ENCODE assay signal across 8 cellular contexts in the genomic region with DNA sequence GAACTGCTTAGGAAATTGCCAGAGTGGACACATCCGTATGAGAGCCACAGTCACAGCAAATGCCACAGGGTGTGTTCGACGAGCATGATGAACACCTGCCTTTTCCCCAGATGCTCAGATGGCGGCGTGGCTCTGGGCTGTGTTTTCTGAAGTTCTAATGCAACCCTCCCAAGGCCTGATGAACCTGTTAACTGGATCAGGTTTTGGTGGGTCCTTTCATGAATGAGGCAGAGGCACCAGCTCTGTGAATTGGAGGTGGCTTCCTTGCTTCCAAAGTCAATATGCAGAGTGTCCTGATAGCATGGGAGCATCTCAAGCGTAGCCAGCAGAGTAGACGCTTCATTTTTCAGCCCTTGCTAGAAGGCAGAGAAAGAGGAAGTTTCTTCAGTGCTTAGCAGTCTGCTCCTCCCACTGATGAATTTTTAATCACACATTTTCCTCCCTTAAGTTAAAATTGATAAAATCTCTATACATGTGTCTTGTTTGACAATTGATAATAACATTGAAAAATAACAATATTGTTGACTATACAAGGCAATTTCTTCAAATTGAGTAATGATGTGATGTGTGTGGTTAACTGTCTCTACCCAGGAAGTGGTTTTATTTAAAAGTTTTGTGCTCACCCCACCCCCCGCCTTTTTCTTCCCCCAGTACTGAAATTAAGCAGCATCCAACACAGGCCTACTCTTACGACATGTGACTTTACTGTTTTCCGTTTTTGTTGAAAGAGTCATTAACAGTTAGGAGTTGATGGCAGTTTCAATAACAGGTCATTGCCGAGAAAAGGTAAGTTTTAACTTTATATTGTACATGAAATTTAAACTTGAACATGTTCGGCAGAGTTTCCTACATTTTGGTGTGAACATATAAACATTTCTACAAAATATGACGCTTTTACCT. TPM values are rescaled to one million over a fixed set of nuclear protein-coding genes. Genes with fewer than 3 reads are reported as not detected.
A peak's percentile ranks its signal among the peaks of the same experiment; 100 is the strongest.
DNase-seq lines count a peak whose midpoint lies in the region; ATAC-seq, FAIRE-seq and TF ChIP-seq lines count a peak whose summit lies in the region.
"Had no signal": no experiment of that assay in that cellular context is flagged by ENCODE, and none has a peak within 500 bp of the region (broad histone marks: within the 10 kb centered on the region; RNA-seq: fewer than 3 reads in every experiment).

A gene (plus strand): TSS at position 739 of the 900 bp plus-strand sequence.

- H3K4me3 Mint-ChIP-seq in T-helper 2 cell treated with Interferon-gamma antibody and Interleukin-4, amounts not matched to agents 5 μg/mL and 100 μg/mL, for 36 hours: peak within 1 kb of the TSS; percentile 81

- H2AFZ ChIP-seq in GM12878 (ENCODE audit: control insufficient read depth, low read depth, low read length): peak within 1 kb of the TSS; percentile 82

- H3K4me2 ChIP-seq in GM12878 (ENCODE audit: control insufficient read depth, insufficient read depth): peak within 1 kb of the TSS; percentile 94

- ATAC-seq in GM19328 (IDR thresholded peaks at IDR 0.05; ENCODE audit: unreplicated experiment): peak; percentile 87
- ATAC-seq in HG03139 (IDR thresholded peaks at IDR 0.05; ENCODE audit: unreplicated experiment): peak; percentile 87
- peak; percentile 86 for ATAC-seq in GM12878

- intact Hi-C loops in GM12878 (cut with micrococcal nuclease; ENCODE audit: unreplicated experiment): loop anchor here (1.0 kb wide), 1 partner anchor 12 kb away; no protein-coding TSS in a partner anchor

- peaks cover 25% of the 10 kb centered on the region for H3K36me3 Mint-ChIP-seq in T-helper 2 cell treated with Interferon-gamma antibody and Interleukin-4, amounts not matched to agents 5 μg/mL and 100 μg/mL, for 36 hours (ENCODE audit: low read depth)

- peak within 1 kb of the TSS; percentile 88 for H3K27ac ChIP-seq in GM12878 (ENCODE audit: control insufficient read depth, insufficient read depth)
- H3K27ac ChIP-seq: cardiac muscle cell had no signal

- peak within 1 kb of the TSS; percentile 74 for H3K4me3 ChIP-seq in GM12878
- H3K4me3 ChIP-seq: cardiac muscle cell had no signal

- no peaks in the 10 kb centered on the region for H3K36me3 ChIP-seq in GM12878 (ENCODE audit: control insufficient read depth in 2 of 2, insufficient read depth in 2 of 2, low read length in 1 of 2)
- H3K36me3 ChIP-seq: cardiac muscle cell had no signal

- RAD21 ChIA-PET in GM12878 (lab: Charles Lee; ENCODE audit: unreplicated experiment): interaction anchor here (0.8 to 5.8 kb wide), 16 partner anchors 9 to 132 kb away, joined by 3 to 91 read pairs (median 6); no protein-coding TSS in a partner anchor

- H3K9me3 Mint-ChIP-seq in T-helper 2 cell treated with Interferon-gamma antibody and Interleukin-4, amounts not matched to agents 5 μg/mL and 100 μg/mL, for 36 hours: peaks cover under 1% of the 10 kb centered on the region

- peaks cover 48% of the 10 kb centered on the region for H3K79me2 ChIP-seq in GM12878 (ENCODE audit: control insufficient read depth, insufficient read depth, low read length)

- SMC1A ChIA-PET in GM12878 (lab: Charles Lee; ENCODE audit: uncharacterized antibody, unreplicated experiment): interaction anchor here (0.6 to 10.8 kb wide), 24 partner anchors 8 to 130 kb away, joined by 3 to 148 read pairs (median 6); no protein-coding TSS in a partner anchor

- no peak for TF ChIP-seq RAD21 in GM12878 (IDR thresholded peaks at IDR 0.05; ENCODE audit: insufficient read depth, low read depth, low read length)

- H3K4me1 ChIP-seq in GM12878 (ENCODE audit: control insufficient read depth, insufficient read depth, low read length): peaks cover 10% of the 10 kb centered on the region

- no peaks in the 10 kb centered on the region for H3K27me3 ChIP-seq in GM12878 (replicated peaks in 1 of 2; ENCODE audit: control insufficient read depth in 2 of 2, insufficient read depth in 2 of 2, low read length in 1 of 2)
- H3K27me3 ChIP-seq: cardiac muscle cell had no signal

- TSS peak; percentile 89 for BruUV-seq in GM12878 (replicated peaks; lab: Mats Ljungman, UMichigan)

- H3K4me1 Mint-ChIP-seq in T-helper 2 cell treated with Interferon-gamma antibody and Interleukin-4, amounts not matched to agents 5 μg/mL and 100 μg/mL, for 36 hours (ENCODE audit: low read depth): peaks cover 34% of the 10 kb centered on the region

- H3K27ac Mint-ChIP-seq in T-helper 2 cell treated with Interferon-gamma antibody and Interleukin-4, amounts not matched to agents 5 μg/mL and 100 μg/mL, for 36 hours: peak within 1 kb of the TSS; percentile 98

- CTCF ChIA-PET in GM12878 (lab: Yijun Ruan, JAX): interaction anchor here (0.8 to 8.7 kb wide), 13 partner anchors 9 to 130 kb away, joined by 3 to 88 read pairs (median 6); no protein-coding TSS in a partner anchor

- peak; percentile 85 for TF ChIP-seq POLR2A in GM12878 (IDR thresholded peaks at IDR 0.05; ENCODE audit: low read depth, low read length)

- peak; percentile 44 to 71; a peak in 3 of 4 replicates for TF ChIP-seq EP300 in GM12878 (IDR thresholded peaks at IDR 0.05; ENCODE audit: borderline replicate concordance in 1 of 2, control insufficient read depth in 1 of 2, low read depth in 2 of 2, low read length in 2 of 2)

- POLR2A ChIA-PET in GM12878 (lab: Charles Lee): interaction anchor here (1.0 to 9.5 kb wide), 4 partner anchors 9 to 20 kb away, joined by 5 to 129 read pairs (median 8); no protein-coding TSS in a partner anchor

- TF ChIP-seq CTCF in GM12878 (IDR thresholded peaks at IDR 0.05 in 2 of 3, conservative IDR thresholded peaks at IDR 0.05 in 1 of 3; ENCODE audit: control insufficient read depth in 2 of 3, extremely low read depth in 1 of 3, insufficient read depth in 1 of 3, low read depth in 3 of 3, low read length in 3 of 3): no peak

- under 1% methylated on average over 13 of the region's 13 CpGs for WGBS in GM12878 (ENCODE audit: insufficient coverage, insufficient replicate concordance, low lambda C conversion rate, missing lambda C conversion rate)

- peak; percentile 65 for DNase-seq in T-helper 2 cell treated with Interferon-gamma antibody and Interleukin-4, amounts not matched to agents 5 μg/mL and 100 μg/mL, for 36 hours (ENCODE audit: low spot score)
- DNase-seq in GM12878 (ENCODE audit: low read depth, low spot score): peak; percentile 85
- peak; percentile 53 to 63 (median 56) for DNase-seq in stimulated activated CD4-positive, alpha-beta T cell treated with anti-CD3 and anti-CD28 coated beads, Interleukin-12 subunit alpha, Interleukin-12 subunit beta, amount 100 ng/mL, for 48 hours (ENCODE audit: low read depth in 2 of 3, low spot score in 1 of 3)
- DNase-seq in NCI-H2029 treated with DMSO at 0.1 percent for 48 hours (lab: John Stamatoyannopoulos, UW): no peak
- no peak for DNase-seq in SHP77 treated with DMSO at 0.1 percent for 48 hours (lab: John Stamatoyannopoulos, UW)

- in situ Hi-C loops in GM12878 (cut with MboI): no loop called here

- no peaks in the 10 kb centered on the region for H3K9me3 ChIP-seq in GM12878 (replicated peaks; ENCODE audit: control insufficient read depth, insufficient read depth, low read length)

- FAIRE-seq in GM12878 (lab: Jason Lieb, UNC): peak; percentile 91

- H3K27me3 Mint-ChIP-seq in T-helper 2 cell treated with Interferon-gamma antibody and Interleukin-4, amounts not matched to agents 5 μg/mL and 100 μg/mL, for 36 hours (ENCODE audit: low read depth): no peaks in the 10 kb centered on the region

- H3K9ac ChIP-seq in GM12878 (ENCODE audit: control insufficient read depth, insufficient read depth, low read length): peak within 1 kb of the TSS; percentile 58

- H4K20me1 ChIP-seq in GM12878 (ENCODE audit: control insufficient read depth, insufficient read depth): no peaks in the 10 kb centered on the region

TF ChIP-seq in GM12878, 131 proteins besides CTCF, POLR2A, EP300 and RAD21 (continues in another document):
- no peak for TF ChIP-seq NFYA (IDR thresholded peaks at IDR 0.05; ENCODE audit: borderline replicate concordance, low read depth, low read length)
- TF ChIP-seq ZNF207 (IDR thresholded peaks at IDR 0.05; ENCODE audit: borderline replicate concordance): peak; percentile 57; the same call in 1 of the 2 replicates
- 0 out of 2 replicates have a peak, but pooled peaks have one; percentile 48 for TF ChIP-seq EZH2 (IDR thresholded peaks at IDR 0.05; ENCODE audit: borderline replicate concordance, control insufficient read depth, low read depth, low read length)
- 0 out of 3 replicates have a peak, but pooled peaks of 1 of the 2 experiments have one; percentile 14 for TF ChIP-seq EGR1 (IDR thresholded peaks at IDR 0.05; ENCODE audit: borderline replicate concordance in 1 of 2, low read depth in 2 of 2, low read length in 2 of 2)
- TF ChIP-seq RCOR1 (conservative IDR thresholded peaks at IDR 0.05; ENCODE audit: low read depth, low read length): 0 out of 2 replicates have a peak, but pooled peaks have one; percentile 40
- TF ChIP-seq SMC3 (IDR thresholded peaks at IDR 0.05; ENCODE audit: borderline replicate concordance, low read length): peak; percentile 16; the same call in 1 of the 2 replicates
- TF ChIP-seq PAX5 (IDR thresholded peaks at IDR 0.05; ENCODE audit: borderline replicate concordance, low read depth, low read length): peak; percentile 55; the same call in 1 of the 2 replicates
- TF ChIP-seq ASH2L (IDR thresholded peaks at IDR 0.05; ENCODE audit: borderline replicate concordance, low read depth): no peak
- TF ChIP-seq SMAD1 (IDR thresholded peaks at IDR 0.05; ENCODE audit: low read depth, partially characterized antibody): peak; percentile 50
- TF ChIP-seq NRF1 (conservative IDR thresholded peaks at IDR 0.05; ENCODE audit: low read depth, low read length): no peak
- TF ChIP-seq KLF5 (IDR thresholded peaks at IDR 0.05; ENCODE audit: partially characterized antibody): peak; percentile 20

RNA-seq across cellular contexts. Expression of the gene that starts here (rescaled TPM):
- total RNA-seq in GM12878 (2013; cell fraction: nucleolus; rRNA removed): 429 and 488 TPM in 2 replicates
- 55.1 and 64.1 TPM in 2 replicates for total RNA-seq in GM12878 (2014; rRNA removed)
- 84.3 and 87.1 TPM in 2 replicates for total RNA-seq in GM12878 (2014; rRNA removed; fragmentation: Illumina TruSeq; extraction: Trizol)
- 44.4 and 44.8 TPM in 2 replicates for total RNA-seq in GM12878 (2021)
- polyA plus RNA-seq in GM12878 (2011; ENCODE audit: low read depth): 40.3 TPM
- polyA plus RNA-seq in GM12878 (2011; rRNA removed): 92.6 and 110 TPM in 2 replicates
- 31.9 and 32.3 TPM in 2 replicates for polyA plus RNA-seq in GM12878 (2011; cell fraction: cytosol; rRNA removed)
- polyA plus RNA-seq in GM12878 (2011; cell fraction: nucleus; rRNA removed): 47.1 and 52.0 TPM in 2 replicates
- 50.7 and 60.8 TPM in 2 replicates for polyA plus RNA-seq in GM12878 (2012)
- 59.7 and 82.4 TPM in 2 replicates for polyA plus RNA-seq in GM12878 (2014; fragmentation: Illumina TruSeq; extraction: Trizol)
- polyA plus RNA-seq in GM12878 (2014; fragmentation: Nextera tagmentation; extraction: Ambion mirVana): 10 to 100 TPM; 66.6 to 69.9 TPM
- polyA plus RNA-seq in GM12878 (2014; rRNA removed): 29.3 and 38.0 TPM in 2 replicates
- polyA plus RNA-seq in GM12878 (2016; fragmentation: Nextera tagmentation; extraction: Ambion mirVana): 10 to 100 TPM; 66.9 to 72.7 TPM
- 91.3 and 128 TPM in 2 replicates for polyA minus RNA-seq in GM12878 (2011; rRNA and poly(A)+ RNA removed)
- 21.6 and 22.7 TPM in 2 replicates for polyA minus RNA-seq in GM12878 (2011; cell fraction: cytosol; rRNA and poly(A)+ RNA removed)
- 290 and 318 TPM in 2 replicates for polyA minus RNA-seq in GM12878 (2011; cell fraction: nucleus; rRNA and poly(A)+ RNA removed)
- total RNA-seq: cardiac muscle cell had no signal
- polyA plus RNA-seq: cardiac muscle cell had no signal

Comparison
In these comparisons a context has a peak if more than half of its experiments do, and no peak if none do; other contexts are left out.
1. DNase-seq: peak in T-helper 2 cell treated with Interferon-gamma antibody and Interleukin-4, amounts not matched to agents 5 μg/mL and 100 μg/mL, for 36 hours (single experiment), GM12878 (single experiment) and stimulated activated CD4-positive, alpha-beta T cell treated with anti-CD3 and anti-CD28 coated beads, Interleukin-12 subunit alpha, Interleukin-12 subunit beta, amount 100 ng/mL, for 48 hours (3 of 3); none in NCI-H2029 treated with DMSO at 0.1 percent for 48 hours (single experiment) and SHP77 treated with DMSO at 0.1 percent for 48 hours (single experiment).
2. Peak in every context shown above with its lines, with median percentiles within 50 percentile points of each other: ATAC-seq.